8 cellular contexts compared by ENCODE assay signal in genomic region chr6:127518710-127519468, GRCh38.
A peak's percentile ranks its signal among the peaks of the same experiment; 100 is the strongest.
DNase-seq lines count a peak whose midpoint lies in the region; ATAC-seq lines count a peak whose summit lies in the region.

TSS of gene MTCL3 (minus strand) at chr6:127519335.

- peaks cover 7% of the 10 kb centered on the region for H3K36me3 Mint-ChIP-seq in activated T-cell treated with anti-CD3 and anti-CD28 coated beads, Interleukin-2, amount 50 U/mL, for 24 hours (ENCODE audit: low read depth)

- peak; percentile 95 for DNase-seq in DMS79 (lab: John Stamatoyannopoulos, UW)
- peak; percentile 89 for DNase-seq in NCI-H2196 treated with DMSO at 0.1 percent for 48 hours (lab: John Stamatoyannopoulos, UW; ENCODE audit: unreplicated experiment)
- peak; percentile 72 for DNase-seq in activated T-cell treated with anti-CD3 and anti-CD28 coated beads, Interleukin-2, amount 50 U/mL, for 24 hours
- peak in 2 of 3 donors; percentile 33 to 63 for DNase-seq in right cardiac atrium
- DNase-seq in stimulated activated CD4-positive, alpha-beta T cell treated with anti-CD3 and anti-CD28 coated beads, Interleukin-15, amount 100 ng/mL, for 48 hours (ENCODE audit: low read depth in 2 of 2) = peak; percentile 28 to 46
- no peak for DNase-seq in SW 1271 (lab: John Stamatoyannopoulos, UW)

- ATAC-seq in right cardiac atrium (no peak), GM18511 (IDR thresholded peaks at IDR 0.05; ENCODE audit: unreplicated experiment) (no peak), GM19395 (IDR thresholded peaks at IDR 0.05; ENCODE audit: unreplicated experiment) (no peak)

- peak within 1 kb of the TSS; percentile 80 for H3K4me3 Mint-ChIP-seq in activated T-cell treated with anti-CD3 and anti-CD28 coated beads, Interleukin-2, amount 50 U/mL, for 24 hours

- WGBS in right cardiac atrium = 2% methylated on average over 42 of the region's 42 CpGs

- H3K27ac ChIP-seq in right cardiac atrium (ENCODE audit: low read length) = no peak within 1 kb of the TSS

- peaks cover 7% of the 10 kb centered on the region for H3K4me1 ChIP-seq in right cardiac atrium (ENCODE audit: control insufficient read depth, insufficient read depth, low read length)

- peaks cover 64% of the 10 kb centered on the region for H3K27me3 Mint-ChIP-seq in activated T-cell treated with anti-CD3 and anti-CD28 coated beads, Interleukin-2, amount 50 U/mL, for 24 hours

- intact Hi-C loops in right cardiac atrium (cut with DNase I) = no loop called here

- H3K4me1 Mint-ChIP-seq in activated T-cell treated with anti-CD3 and anti-CD28 coated beads, Interleukin-2, amount 50 U/mL, for 24 hours (ENCODE audit: low read depth) = peaks cover 44% of the 10 kb centered on the region

- H3K27me3 ChIP-seq in right cardiac atrium (ENCODE audit: control insufficient read depth, insufficient read depth) = peaks cover 2% of the 10 kb centered on the region

- H3K9me3 Mint-ChIP-seq in activated T-cell treated with anti-CD3 and anti-CD28 coated beads, Interleukin-2, amount 50 U/mL, for 24 hours = no peaks in the 10 kb centered on the region

- no peaks in the 10 kb centered on the region for H3K9me3 ChIP-seq in right cardiac atrium (ENCODE audit: control insufficient read depth, low read length)

- H3K27ac Mint-ChIP-seq in activated T-cell treated with anti-CD3 and anti-CD28 coated beads, Interleukin-2, amount 50 U/mL, for 24 hours = peak within 1 kb of the TSS; percentile 79

- H3K4me3 ChIP-seq in right cardiac atrium (ENCODE audit: low read length) = no peak within 1 kb of the TSS

Comparison
In these comparisons a context has a peak if more than half of its experiments do, and no peak if none do; other contexts are left out.
1. DNase-seq: peak in DMS79 (single experiment), NCI-H2196 treated with DMSO at 0.1 percent for 48 hours (single experiment), activated T-cell treated with anti-CD3 and anti-CD28 coated beads, Interleukin-2, amount 50 U/mL, for 24 hours (single experiment), right cardiac atrium (2 of 3) and stimulated activated CD4-positive, alpha-beta T cell treated with anti-CD3 and anti-CD28 coated beads, Interleukin-15, amount 100 ng/mL, for 48 hours (2 of 2); none in SW 1271 (0 of 2).